In genomic region chr12:104573-105081, GRCh38 we compare ENCODE assay signal across 10 cellular contexts. TPM values are rescaled to one million over a fixed set of nuclear protein-coding genes. Genes with fewer than 3 reads are reported as not detected.
DNase-seq lines count a peak whose midpoint lies in the region; ATAC-seq and TF ChIP-seq lines count a peak whose summit lies in the region.
"Had no signal": no experiment of that assay in that cellular context is flagged by ENCODE, and none has a peak within 500 bp of the region (broad histone marks: within the 10 kb centered on the region; RNA-seq: fewer than 3 reads in every experiment).

No MANE protein-coding gene starts in this region.

- H3K4me1 Mint-ChIP-seq in WTC11 (peaks cover 53% of the 10 kb centered on the region), natural killer cell (peaks cover 0 to 3% of the 10 kb centered on the region in 2 donors)

- intact Hi-C loops in natural killer cell (cut with micrococcal nuclease), result no loop called here

- H3K4me3 Mint-ChIP-seq in WTC11, result no peak overlapping the region
- no peak overlapping the region for H3K4me3 Mint-ChIP-seq in natural killer cell

- no peaks in the 10 kb centered on the region for H3K9me3 Mint-ChIP-seq in WTC11
- no peaks in the 10 kb centered on the region for H3K9me3 Mint-ChIP-seq in natural killer cell

- TF ChIP-seq CTCF in WTC11 (IDR thresholded peaks at IDR 0.05), result no peak
- TF ChIP-seq CTCF in natural killer cell (IDR thresholded peaks at IDR 0.05), result no peak

- no peak for ATAC-seq in WTC11
- ATAC-seq in natural killer cell, result peak in 2 of 3 donors; percentile 32 to 46
- ATAC-seq in left lobe of liver, result no peak
- ATAC-seq in esophagus mucosa, result no peak

- H3K27ac Mint-ChIP-seq in WTC11 (no peak overlapping the region), natural killer cell (no peak overlapping the region)

- no peaks in the 10 kb centered on the region for H3K36me3 Mint-ChIP-seq in WTC11
- no peaks in the 10 kb centered on the region for H3K36me3 Mint-ChIP-seq in natural killer cell

- POLR2A ChIA-PET in WTC11 (lab: Charles Lee), result no interaction called here

- CTCF ChIA-PET in WTC11 (lab: Charles Lee), result interaction anchor here (1.2 kb wide), 1 partner anchor 117 kb away, joined by 3 read pairs; no protein-coding TSS in a partner anchor

- peak; percentile 88 for DNase-seq in GF-D8 (lab: John Stamatoyannopoulos, UW)
- DNase-seq in NCI-H146 treated with DMSO at 0.1 percent for 48 hours (lab: John Stamatoyannopoulos, UW; ENCODE audit: unreplicated experiment), result peak; percentile 98
- DNase-seq in WTC11 (ENCODE audit: low spot score), result peak; percentile 30
- no peak for DNase-seq in natural killer cell
- no peak for DNase-seq in MV-4-11 (lab: John Stamatoyannopoulos, UW)
- DNase-seq in left lobe of liver (ENCODE audit: low spot score), result no peak
- DNase-seq in islet precursor cell, result no peak
- DNase-seq: RPMI8226 had no signal

- H3K27me3 Mint-ChIP-seq in WTC11 (ENCODE audit: low read depth) (peaks cover 10% of the 10 kb centered on the region), natural killer cell (ENCODE audit: low read depth in 2 of 2) (peaks cover 9 to 12% of the 10 kb centered on the region in 2 donors)

TF ChIP-seq in WTC11, 78 proteins besides CTCF, POLR2A, EP300 and RAD21:
- TF ChIP-seq ZBTB43 (CRISPR knock-in tag; IDR thresholded peaks at IDR 0.05), result no peak
- no peak for TF ChIP-seq ELF4 (CRISPR knock-in tag; IDR thresholded peaks at IDR 0.05; ENCODE audit: low read depth)
- TF ChIP-seq GABPB1 (CRISPR knock-in tag; IDR thresholded peaks at IDR 0.05), result no peak
- no peak for TF ChIP-seq AFF4 (CRISPR knock-in tag; IDR thresholded peaks at IDR 0.05; ENCODE audit: borderline replicate concordance)
- TF ChIP-seq ATF6 (CRISPR knock-in tag; IDR thresholded peaks at IDR 0.05), result no peak
- TF ChIP-seq FOXP4 (CRISPR knock-in tag; IDR thresholded peaks at IDR 0.05), result no peak
- TF ChIP-seq ZSCAN18 (CRISPR knock-in tag; IDR thresholded peaks at IDR 0.05), result no peak
- TF ChIP-seq IRF1 (CRISPR knock-in tag; IDR thresholded peaks at IDR 0.05), result no peak

RNA-seq across cellular contexts. Expression of gene IQSEC3, which starts 38.1 kb away (rescaled TPM):
- 1.7 to 2.6 TPM (median 2.2 TPM) in 3 replicates for total RNA-seq in WTC11 (2021)
- total RNA-seq in natural killer cell, result 1 to 10 TPM; 4.4 to 7.1 (median 5.3) TPM
- 0.70 TPM for total RNA-seq in left lobe of liver
- total RNA-seq in esophagus mucosa, result 0.28 TPM
- total RNA-seq: H4 had no signal

Comparison
In these comparisons a context has a peak if more than half of its experiments do, and no peak if none do; other contexts are left out.
1. DNase-seq: peak in GF-D8 (single experiment), NCI-H146 treated with DMSO at 0.1 percent for 48 hours (single experiment) and WTC11 (single experiment); none in natural killer cell (single experiment), MV-4-11 (single experiment), left lobe of liver (single experiment) and islet precursor cell (single experiment).
2. ATAC-seq: peak in natural killer cell (2 of 3); none in WTC11 (single experiment), left lobe of liver (single experiment) and esophagus mucosa (single experiment).